ENCODE assay signal across 1 cellular context in the genomic region with DNA sequence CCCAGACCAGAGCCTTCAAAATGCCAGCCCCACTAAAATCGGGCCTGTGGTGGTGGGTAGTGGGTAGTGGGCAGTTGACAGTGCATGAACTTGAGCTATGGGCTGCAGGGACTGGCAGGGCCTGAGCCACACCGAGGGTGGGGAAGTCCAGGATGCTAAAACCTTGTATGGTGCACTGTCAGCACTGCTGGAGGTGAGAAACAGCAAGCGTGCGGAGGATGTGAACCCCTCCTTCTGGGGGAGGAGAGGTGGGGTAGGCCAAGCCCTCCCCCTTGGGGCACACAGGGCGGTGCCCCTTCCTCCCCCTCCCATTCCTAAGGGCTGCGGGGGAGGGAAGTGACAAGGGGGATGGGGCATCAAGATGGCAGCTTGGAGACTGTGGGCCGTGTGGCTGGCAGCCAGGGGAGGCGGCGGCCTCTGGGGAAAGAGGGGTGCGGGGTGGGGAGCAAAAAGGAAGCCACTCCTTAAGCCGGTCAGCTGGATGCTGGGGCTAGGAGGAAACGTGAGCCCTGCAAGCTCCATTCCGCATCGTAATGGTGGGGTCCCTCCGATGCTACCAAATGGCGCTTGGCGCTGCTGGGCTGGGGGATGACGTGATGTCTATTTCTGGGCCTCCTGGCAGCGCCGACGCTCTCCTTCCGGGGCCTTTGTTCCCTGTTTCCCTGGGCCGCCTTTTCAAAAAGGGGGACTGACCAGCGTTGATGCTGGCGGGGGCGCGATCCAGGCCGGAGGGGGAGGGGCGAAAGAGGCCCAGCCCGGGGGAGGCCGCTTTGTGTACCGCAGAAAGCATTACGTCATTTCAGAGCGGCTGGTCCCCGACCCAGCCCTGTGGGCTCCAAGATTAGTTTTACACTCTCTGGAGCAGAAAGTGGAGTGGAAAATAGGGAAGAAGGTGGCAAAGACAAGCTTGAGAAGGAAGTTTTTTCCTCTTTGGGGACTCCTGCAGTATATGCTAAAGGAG.
TF ChIP-seq lines count a peak whose summit lies in the region.

No MANE protein-coding gene starts in this region.

TF ChIP-seq in HEK293, 187 proteins besides CTCF, POLR2A, EP300 and RAD21 (continued from another document and continues in another):
- TF ChIP-seq, protein P1, sequence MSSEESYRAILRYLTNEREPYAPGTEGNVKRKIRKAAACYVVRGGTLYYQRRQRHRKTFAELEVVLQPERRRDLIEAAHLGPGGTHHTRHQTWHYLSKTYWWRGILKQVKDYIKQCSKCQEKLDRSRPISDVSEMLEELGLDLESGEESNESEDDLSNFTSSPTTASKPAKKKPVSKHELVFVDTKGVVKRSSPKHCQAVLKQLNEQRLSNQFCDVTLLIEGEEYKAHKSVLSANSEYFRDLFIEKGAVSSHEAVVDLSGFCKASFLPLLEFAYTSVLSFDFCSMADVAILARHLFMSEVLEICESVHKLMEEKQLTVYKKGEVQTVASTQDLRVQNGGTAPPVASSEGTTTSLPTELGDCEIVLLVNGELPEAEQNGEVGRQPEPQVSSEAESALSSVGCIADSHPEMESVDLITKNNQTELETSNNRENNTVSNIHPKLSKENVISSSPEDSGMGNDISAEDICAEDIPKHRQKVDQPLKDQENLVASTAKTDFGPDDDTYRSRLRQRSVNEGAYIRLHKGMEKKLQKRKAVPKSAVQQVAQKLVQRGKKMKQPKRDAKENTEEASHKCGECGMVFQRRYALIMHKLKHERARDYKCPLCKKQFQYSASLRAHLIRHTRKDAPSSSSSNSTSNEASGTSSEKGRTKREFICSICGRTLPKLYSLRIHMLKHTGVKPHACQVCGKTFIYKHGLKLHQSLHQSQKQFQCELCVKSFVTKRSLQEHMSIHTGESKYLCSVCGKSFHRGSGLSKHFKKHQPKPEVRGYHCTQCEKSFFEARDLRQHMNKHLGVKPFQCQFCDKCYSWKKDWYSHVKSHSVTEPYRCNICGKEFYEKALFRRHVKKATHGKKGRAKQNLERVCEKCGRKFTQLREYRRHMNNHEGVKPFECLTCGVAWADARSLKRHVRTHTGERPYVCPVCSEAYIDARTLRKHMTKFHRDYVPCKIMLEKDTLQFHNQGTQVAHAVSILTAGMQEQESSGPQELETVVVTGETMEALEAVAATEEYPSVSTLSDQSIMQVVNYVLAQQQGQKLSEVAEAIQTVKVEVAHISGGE (tag by site-specific recombination; conservative IDR thresholded peaks at IDR 0.05; ENCODE audit: low read depth) = peak; percentile 61
- TF ChIP-seq GLI4 (tag by site-specific recombination; IDR thresholded peaks at IDR 0.05) (no peak), SP2 (tag by site-specific recombination; IDR thresholded peaks at IDR 0.05) (peak; percentile 79), ZNF624 (tag by site-specific recombination; IDR thresholded peaks at IDR 0.05) (no peak), ZNF37A (tag by site-specific recombination; IDR thresholded peaks at IDR 0.05) (no peak), ZBTB8A (tag by site-specific recombination; IDR thresholded peaks at IDR 0.05) (peak; percentile 39; the same call in 1 of the 2 replicates), ZNF292 (tag by site-specific recombination; IDR thresholded peaks at IDR 0.05; ENCODE audit: borderline replicate concordance, low read depth) (no peak), KLF8 (tag by site-specific recombination; IDR thresholded peaks at IDR 0.05) (peak; percentile 78), ZNF785 (tag by site-specific recombination; IDR thresholded peaks at IDR 0.05) (0 out of 2 replicates have a peak, but pooled peaks have one; percentile 12), ZNF274 (IDR thresholded peaks at IDR 0.05; ENCODE audit: low read length) (no peak), ZNF274 (tag by site-specific recombination; IDR thresholded peaks at IDR 0.05; ENCODE audit: borderline replicate concordance) (no peak), GLI2 (tag by site-specific recombination; IDR thresholded peaks at IDR 0.05; ENCODE audit: borderline replicate concordance, low read depth) (no peak), ZNF426 (tag by site-specific recombination; IDR thresholded peaks at IDR 0.05) (no peak), GFI1B (tag by site-specific recombination; IDR thresholded peaks at IDR 0.05) (no peak), ZNF707 (tag by site-specific recombination; IDR thresholded peaks at IDR 0.05) (no peak), GLIS1 (tag by site-specific recombination; IDR thresholded peaks at IDR 0.05) (peak; percentile 60), ZNF146 (tag by site-specific recombination; IDR thresholded peaks at IDR 0.05) (no peak), ZNF311 (tag by site-specific recombination; IDR thresholded peaks at IDR 0.05; ENCODE audit: borderline replicate concordance) (no peak), PRDM2 (tag by site-specific recombination; IDR thresholded peaks at IDR 0.05; ENCODE audit: borderline replicate concordance) (no peak), MYNN (tag by site-specific recombination; IDR thresholded peaks at IDR 0.05; ENCODE audit: borderline replicate concordance) (no peak), ZBTB21 (tag by site-specific recombination; IDR thresholded peaks at IDR 0.05) (peak; percentile 87), ZNF350 (tag by site-specific recombination; IDR thresholded peaks at IDR 0.05) (no peak), ZNF548 (tag by site-specific recombination; IDR thresholded peaks at IDR 0.05) (no peak), ZNF792 (tag by site-specific recombination; IDR thresholded peaks at IDR 0.05) (no peak), ZNF585B (tag by site-specific recombination; IDR thresholded peaks at IDR 0.05) (no peak), ZSCAN30 (tag by site-specific recombination; IDR thresholded peaks at IDR 0.05) (peak; percentile 43; the same call in 1 of the 2 replicates), ZNF530 (tag by site-specific recombination; IDR thresholded peaks at IDR 0.05; ENCODE audit: low read depth) (no peak), ZFP37 (tag by site-specific recombination; IDR thresholded peaks at IDR 0.05) (peak; percentile 54; the same call in 1 of the 2 replicates), ZNF121 (tag by site-specific recombination; IDR thresholded peaks at IDR 0.05) (no peak), ZNF248 (tag by site-specific recombination; IDR thresholded peaks at IDR 0.05) (no peak), ZNF394 (tag by site-specific recombination; IDR thresholded peaks at IDR 0.05; ENCODE audit: borderline replicate concordance) (peak; percentile 27; the same call in 1 of the 2 replicates), ZXDB (tag by site-specific recombination; IDR thresholded peaks at IDR 0.05) (peak; percentile 80), ZNF324 (tag by site-specific recombination; IDR thresholded peaks at IDR 0.05) (peak; percentile 50; the same call in 1 of the 2 replicates), PRDM6 (tag by site-specific recombination; IDR thresholded peaks at IDR 0.05) (peak; percentile 29; the same call in 1 of the 2 replicates), ZNF19 (tag by site-specific recombination; IDR thresholded peaks at IDR 0.05; ENCODE audit: low read depth) (no peak), ZNF341 (tag by site-specific recombination; IDR thresholded peaks at IDR 0.05; ENCODE audit: low read depth) (0 out of 2 replicates have a peak, but pooled peaks have one; percentile 12)
- TF ChIP-seq, protein P2, sequence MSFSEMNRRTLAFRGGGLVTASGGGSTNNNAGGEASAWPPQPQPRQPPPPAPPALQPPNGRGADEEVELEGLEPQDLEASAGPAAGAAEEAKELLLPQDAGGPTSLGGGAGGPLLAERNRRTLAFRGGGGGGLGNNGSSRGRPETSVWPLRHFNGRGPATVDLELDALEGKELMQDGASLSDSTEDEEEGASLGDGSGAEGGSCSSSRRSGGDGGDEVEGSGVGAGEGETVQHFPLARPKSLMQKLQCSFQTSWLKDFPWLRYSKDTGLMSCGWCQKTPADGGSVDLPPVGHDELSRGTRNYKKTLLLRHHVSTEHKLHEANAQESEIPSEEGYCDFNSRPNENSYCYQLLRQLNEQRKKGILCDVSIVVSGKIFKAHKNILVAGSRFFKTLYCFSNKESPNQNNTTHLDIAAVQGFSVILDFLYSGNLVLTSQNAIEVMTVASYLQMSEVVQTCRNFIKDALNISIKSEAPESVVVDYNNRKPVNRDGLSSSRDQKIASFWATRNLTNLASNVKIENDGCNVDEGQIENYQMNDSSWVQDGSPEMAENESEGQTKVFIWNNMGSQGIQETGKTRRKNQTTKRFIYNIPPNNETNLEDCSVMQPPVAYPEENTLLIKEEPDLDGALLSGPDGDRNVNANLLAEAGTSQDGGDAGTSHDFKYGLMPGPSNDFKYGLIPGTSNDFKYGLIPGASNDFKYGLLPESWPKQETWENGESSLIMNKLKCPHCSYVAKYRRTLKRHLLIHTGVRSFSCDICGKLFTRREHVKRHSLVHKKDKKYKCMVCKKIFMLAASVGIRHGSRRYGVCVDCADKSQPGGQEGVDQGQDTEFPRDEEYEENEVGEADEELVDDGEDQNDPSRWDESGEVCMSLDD (tag by site-specific recombination; IDR thresholded peaks at IDR 0.05) = peak; percentile 95
- TF ChIP-seq, protein P3, sequence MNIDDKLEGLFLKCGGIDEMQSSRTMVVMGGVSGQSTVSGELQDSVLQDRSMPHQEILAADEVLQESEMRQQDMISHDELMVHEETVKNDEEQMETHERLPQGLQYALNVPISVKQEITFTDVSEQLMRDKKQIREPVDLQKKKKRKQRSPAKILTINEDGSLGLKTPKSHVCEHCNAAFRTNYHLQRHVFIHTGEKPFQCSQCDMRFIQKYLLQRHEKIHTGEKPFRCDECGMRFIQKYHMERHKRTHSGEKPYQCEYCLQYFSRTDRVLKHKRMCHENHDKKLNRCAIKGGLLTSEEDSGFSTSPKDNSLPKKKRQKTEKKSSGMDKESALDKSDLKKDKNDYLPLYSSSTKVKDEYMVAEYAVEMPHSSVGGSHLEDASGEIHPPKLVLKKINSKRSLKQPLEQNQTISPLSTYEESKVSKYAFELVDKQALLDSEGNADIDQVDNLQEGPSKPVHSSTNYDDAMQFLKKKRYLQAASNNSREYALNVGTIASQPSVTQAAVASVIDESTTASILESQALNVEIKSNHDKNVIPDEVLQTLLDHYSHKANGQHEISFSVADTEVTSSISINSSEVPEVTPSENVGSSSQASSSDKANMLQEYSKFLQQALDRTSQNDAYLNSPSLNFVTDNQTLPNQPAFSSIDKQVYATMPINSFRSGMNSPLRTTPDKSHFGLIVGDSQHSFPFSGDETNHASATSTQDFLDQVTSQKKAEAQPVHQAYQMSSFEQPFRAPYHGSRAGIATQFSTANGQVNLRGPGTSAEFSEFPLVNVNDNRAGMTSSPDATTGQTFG (tag by site-specific recombination; IDR thresholded peaks at IDR 0.05; ENCODE audit: borderline replicate concordance) = no peak
- TF ChIP-seq, protein P4, sequence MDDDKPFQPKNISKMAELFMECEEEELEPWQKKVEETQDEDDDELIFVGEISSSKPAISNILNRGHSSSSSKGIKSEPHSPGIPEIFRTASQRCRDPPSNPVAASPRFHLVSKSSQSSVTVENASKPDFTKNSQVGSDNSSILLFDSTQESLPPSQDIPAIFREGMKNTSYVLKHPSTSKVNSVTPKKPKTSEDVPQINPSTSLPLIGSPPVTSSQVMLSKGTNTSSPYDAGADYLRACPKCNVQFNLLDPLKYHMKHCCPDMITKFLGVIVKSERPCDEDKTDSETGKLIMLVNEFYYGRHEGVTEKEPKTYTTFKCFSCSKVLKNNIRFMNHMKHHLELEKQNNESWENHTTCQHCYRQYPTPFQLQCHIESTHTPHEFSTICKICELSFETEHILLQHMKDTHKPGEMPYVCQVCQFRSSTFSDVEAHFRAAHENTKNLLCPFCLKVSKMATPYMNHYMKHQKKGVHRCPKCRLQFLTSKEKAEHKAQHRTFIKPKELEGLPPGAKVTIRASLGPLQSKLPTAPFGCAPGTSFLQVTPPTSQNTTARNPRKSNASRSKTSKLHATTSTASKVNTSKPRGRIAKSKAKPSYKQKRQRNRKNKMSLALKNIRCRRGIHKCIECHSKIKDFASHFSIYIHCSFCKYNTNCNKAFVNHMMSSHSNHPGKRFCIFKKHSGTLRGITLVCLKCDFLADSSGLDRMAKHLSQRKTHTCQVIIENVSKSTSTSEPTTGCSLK (tag by site-specific recombination; IDR thresholded peaks at IDR 0.05) = no peak
